In genomic region chr17:61353211-61353610, GRCh38 we compare ENCODE assay signal across 22 cellular contexts. TPM values are rescaled to one million over a fixed set of nuclear protein-coding genes. Genes with fewer than 3 reads are reported as not detected.
DNase-seq lines count a peak whose midpoint lies in the region; ATAC-seq and TF ChIP-seq lines count a peak whose summit lies in the region.
"Had no signal": no experiment of that assay in that cellular context is flagged by ENCODE, and none has a peak within 500 bp of the region (broad histone marks: within the 10 kb centered on the region; RNA-seq: fewer than 3 reads in every experiment).

No MANE protein-coding gene starts in this region.

- no peak overlapping the region for H3K9ac ChIP-seq in IMR-90 (ENCODE audit: low read depth, low read length)
- H3K9ac ChIP-seq in trophoblast cell (ENCODE audit: low read length) = no peak overlapping the region
- H3K9ac ChIP-seq: GM23248 had no signal

- H3K23ac ChIP-seq in IMR-90 (ENCODE audit: low read depth, low read length) (no peak overlapping the region), trophoblast cell (ENCODE audit: low read length) (no peak overlapping the region)

- H3K4me3 ChIP-seq in IMR-90 (ENCODE audit: insufficient read depth, low read depth, low read length) (no peak overlapping the region), SJCRH30 (peak overlapping the region; percentile 10; the same call in 1 of the 2 replicates), trophoblast cell (ENCODE audit: low read depth, low read length) (no peak overlapping the region)
- H3K4me3 ChIP-seq: GM23248 had no signal

- no peak overlapping the region for H2BK5ac ChIP-seq in IMR-90 (ENCODE audit: low read depth, low read length, poor library complexity, severe bottlenecking)
- H2BK5ac ChIP-seq in trophoblast cell (ENCODE audit: low read depth, low read length, poor library complexity) = no peak overlapping the region

- H3K18ac ChIP-seq in IMR-90 (ENCODE audit: low read depth, low read length) (0 out of 2 replicates have a peak overlapping the region, but pooled peaks have one; percentile 6), trophoblast cell (ENCODE audit: low read length) (no peak overlapping the region)

- no TSS peak for BruUV-seq in IMR-90 (replicated peaks; lab: Mats Ljungman, UMichigan)

- no peak for TF ChIP-seq RAD21 in IMR-90 (IDR thresholded peaks at IDR 0.05; ENCODE audit: low read length)

- no peak overlapping the region for H3K56ac ChIP-seq in IMR-90 (ENCODE audit: extremely low read depth, insufficient read depth, low read length)

- H3K27me3 ChIP-seq in IMR-90 (ENCODE audit: control insufficient read depth, insufficient read depth, low read length) = no peaks in the 10 kb centered on the region
- no peaks in the 10 kb centered on the region for H3K27me3 ChIP-seq in SJCRH30
- no peaks in the 10 kb centered on the region for H3K27me3 ChIP-seq in trophoblast cell (ENCODE audit: insufficient read depth, low read length)
- H3K27me3 ChIP-seq: BE2C had no signal

- H3K79me1 ChIP-seq in IMR-90 (ENCODE audit: low read depth in 1 of 2, low read length in 2 of 2) = no peaks in the 10 kb centered on the region
- H3K79me1 ChIP-seq in trophoblast cell (ENCODE audit: low read length) = no peaks in the 10 kb centered on the region

- H4K8ac ChIP-seq in IMR-90 (ENCODE audit: low read depth in 2 of 2, low read length in 2 of 2) = no peak overlapping the region; a peak in 1 of 4 replicates
- H4K8ac ChIP-seq in trophoblast cell (ENCODE audit: low read depth, low read length) = no peak overlapping the region

- H2AFZ ChIP-seq in IMR-90 (replicated peaks; ENCODE audit: low read length, poor library complexity) (no peak overlapping the region), trophoblast cell (ENCODE audit: insufficient read depth, low read length, poor library complexity) (no peak overlapping the region)
- H2AFZ ChIP-seq: GM23248 had no signal

- H3K27ac ChIP-seq in IMR-90 (ENCODE audit: insufficient read depth, low read length) = no peak overlapping the region
- peak overlapping the region; percentile 69 for H3K27ac ChIP-seq in SJCRH30
- H3K27ac ChIP-seq in trophoblast cell (ENCODE audit: low read depth, low read length) = no peak overlapping the region
- H3K27ac ChIP-seq: GM23248 had no signal

- H3K36me3 ChIP-seq in IMR-90 (ENCODE audit: control insufficient read depth, insufficient read depth, low read length) (no peaks in the 10 kb centered on the region), SJCRH30 (no peaks in the 10 kb centered on the region), trophoblast cell (ENCODE audit: control insufficient read depth in 1 of 2, insufficient read depth in 2 of 2, low read length in 2 of 2) (no peaks in the 10 kb centered on the region)
- H3K36me3 ChIP-seq: BE2C had no signal

- TF ChIP-seq POLR2A in IMR-90 (IDR thresholded peaks at IDR 0.05; ENCODE audit: low read depth, low read length) = no peak

- TF ChIP-seq CTCF in IMR-90 (conservative IDR thresholded peaks at IDR 0.05; ENCODE audit: low read depth, low read length) = no peak

- H4K91ac ChIP-seq in IMR-90 (ENCODE audit: insufficient read depth, low read depth, low read length) = no peak overlapping the region
- H4K91ac ChIP-seq in trophoblast cell (ENCODE audit: low read depth, low read length) = no peak overlapping the region

- no peak overlapping the region for H4K5ac ChIP-seq in IMR-90 (ENCODE audit: low read depth, low read length)

- H3K14ac ChIP-seq in IMR-90 (replicated peaks; ENCODE audit: low read depth, low read length) (peak overlapping the region; percentile 74; the same call in 1 of the 2 replicates), trophoblast cell (ENCODE audit: low read length) (no peak overlapping the region)

- intact Hi-C loops in IMR-90 (cut with micrococcal nuclease) = no loop called here

- H3K4me2 ChIP-seq in IMR-90 (ENCODE audit: low read depth, low read length) (no peak overlapping the region), trophoblast cell (ENCODE audit: low read length) (no peak overlapping the region)

- ATAC-seq in IMR-90 (ENCODE audit: low read depth) = no peak
- no peak for ATAC-seq in HG02642 (IDR thresholded peaks at IDR 0.05; ENCODE audit: poor library complexity, unreplicated experiment)
- ATAC-seq: PC-3, SK-N-SH treated with all-trans-retinoic acid at 6 μM for 48 hours had no signal

- in situ Hi-C loops in IMR-90 (cut with MboI; ENCODE audit: low sequenced_read_pairs) = no loop called here

- WGBS in IMR-90 (ENCODE audit: extremely low coverage in 2 of 2, insufficient read length in 1 of 2), 2 experiments = 94% methylated on average over 6 of the region's 9 CpGs; no CpG with 5 or more reads in 1 of the 2 experiments
- WGBS in trophoblast cell (ENCODE audit: extremely low coverage, insufficient coverage, insufficient read length) = no CpG with 5 or more reads among the region's 9 CpGs

- H2BK15ac ChIP-seq in IMR-90 (ENCODE audit: low read depth, low read length) = 0 out of 3 replicates have a peak overlapping the region, but pooled peaks have one; percentile 44

- H2BK20ac ChIP-seq in IMR-90 (ENCODE audit: low read depth, low read length) = peak overlapping the region; percentile 76; the same call in 1 of the 2 replicates

- CTCF ChIA-PET in IMR-90 (lab: Yijun Ruan, JAX) = no interaction called here

- H2AK5ac ChIP-seq in IMR-90 (ENCODE audit: low read depth, low read length) (peak overlapping the region; percentile 72), trophoblast cell (ENCODE audit: low read length) (no peak overlapping the region)

- POLR2A ChIA-PET in IMR-90 (lab: Charles Lee; ENCODE audit: unreplicated experiment) = no interaction called here

- peak overlapping the region; percentile 16 for H2BK12ac ChIP-seq in trophoblast cell (ENCODE audit: low read length)

- no peak for DNase-seq in IMR-90
- DNase-seq in SJCRH30 = peak; percentile 47 to 52
- peak; percentile 59 for DNase-seq in left kidney (ENCODE audit: low read depth, low spot score)
- DNase-seq in trophoblast cell = no peak
- DNase-seq in NCI-H82 treated with DMSO at 0.1 percent for 48 hours (lab: John Stamatoyannopoulos, UW; ENCODE audit: unreplicated experiment) = no peak
- no peak for DNase-seq in activated CD4-positive, alpha-beta T cell treated with anti-CD3 and anti-CD28 coated beads, Interleukin-2, amount 50 U/mL, for 48 hours
- DNase-seq: BE2C; CD4-positive, alpha-beta T cell; DND-41; GM23248; HCEC 1CT; KG1; NCI-H1092; NCI-H1694; NCI-H2081 treated with DMSO at 0.1 percent for 48 hours; NCI-H2171 treated with DMSO at 0.1 percent for 48 hours; NCI-H524 treated with DMSO at 0.1 percent for 48 hours; PC-3; SIG-M5 had no signal

- peak overlapping the region; percentile 42 for H3K4ac ChIP-seq in IMR-90 (ENCODE audit: low read depth, low read length)
- no peak overlapping the region for H3K4ac ChIP-seq in trophoblast cell (ENCODE audit: low read depth, low read length)

- no peaks in the 10 kb centered on the region for H4K20me1 ChIP-seq in IMR-90 (ENCODE audit: insufficient read depth, low read length)

- H3K9me3 ChIP-seq in IMR-90 (ENCODE audit: control insufficient read depth, insufficient read depth, low read length) (no peaks in the 10 kb centered on the region), SJCRH30 (replicated peaks) (no peaks in the 10 kb centered on the region; the same call in 1 of the 2 replicates), trophoblast cell (ENCODE audit: insufficient read depth, low read depth, low read length) (no peaks in the 10 kb centered on the region)
- H3K9me3 ChIP-seq: BE2C had no signal

- dilution Hi-C loops in IMR-90 (cut with HindIII; ENCODE audit: low sequenced_read_pairs, unreplicated experiment) = no loop called here

- no peaks in the 10 kb centered on the region for H3K79me2 ChIP-seq in trophoblast cell (ENCODE audit: control insufficient read depth, insufficient read depth, low read length, poor library complexity)

- H4K12ac ChIP-seq in trophoblast cell (ENCODE audit: low read depth, low read length) = no peak overlapping the region

- H2AK9ac ChIP-seq in IMR-90 (replicated peaks; ENCODE audit: low read depth, low read length, poor library complexity) = peak overlapping the region; percentile 44

- peak overlapping the region; percentile 33; the same call in 1 of the 2 replicates for H2BK120ac ChIP-seq in IMR-90 (ENCODE audit: low read depth, low read length)
- H2BK120ac ChIP-seq in trophoblast cell (ENCODE audit: insufficient read depth, low read length, poor library complexity) = no peak overlapping the region

- H3K4me1 ChIP-seq in IMR-90 (ENCODE audit: control insufficient read depth, insufficient read depth, low read length) = peaks cover 21% of the 10 kb centered on the region
- H3K4me1 ChIP-seq in SJCRH30 = peaks cover 34% of the 10 kb centered on the region
- peaks cover 10 to 14% of the 10 kb centered on the region in 2 experiments for H3K4me1 ChIP-seq in trophoblast cell (ENCODE audit: control insufficient read depth in 1 of 2, insufficient read depth in 2 of 2, low read length in 2 of 2)

- H3K9me1 ChIP-seq in IMR-90 (ENCODE audit: insufficient read depth, low read length) = peaks cover 23% of the 10 kb centered on the region

TF ChIP-seq in IMR-90, 13 proteins besides CTCF, POLR2A, EP300 and RAD21:
- TF ChIP-seq CEBPB (IDR thresholded peaks at IDR 0.05; ENCODE audit: low read depth, low read length) (no peak), RFX5 (IDR thresholded peaks at IDR 0.05; ENCODE audit: low read depth, low read length) (no peak)

RNA-seq across cellular contexts. Expression of gene TBX2, which starts 46.4 kb away (rescaled TPM):
- 20.1 and 23.6 TPM in 2 replicates for total RNA-seq in IMR-90 (2012; rRNA removed)
- polyA plus RNA-seq in IMR-90 (2012; rRNA removed) = 64.1 and 69.2 TPM in 2 replicates
- polyA plus RNA-seq in IMR-90 (2012; cell fraction: cytosol; rRNA removed) = 41.5 and 81.3 TPM in 2 replicates
- polyA plus RNA-seq in IMR-90 (2012; cell fraction: nucleus; rRNA removed; ENCODE audit: low replicate concordance) = 159 and 319 TPM in 2 replicates
- 42.3 and 42.7 TPM in 2 replicates for total RNA-seq in SJCRH30 (2014; rRNA removed; shearing (Covaris generic))
- 2.7 and 3.0 TPM in 2 replicates for polyA plus RNA-seq in trophoblast cell (2013)
- total RNA-seq: A673 had no signal

Comparison
In these comparisons a context has a peak if more than half of its experiments do, and no peak if none do; other contexts are left out.
1. DNase-seq: peak in SJCRH30 (2 of 2) and left kidney (single experiment); none in IMR-90 (single experiment), trophoblast cell (0 of 2), NCI-H82 treated with DMSO at 0.1 percent for 48 hours (single experiment) and activated CD4-positive, alpha-beta T cell treated with anti-CD3 and anti-CD28 coated beads, Interleukin-2, amount 50 U/mL, for 48 hours (0 of 2).